8 cellular contexts compared by ENCODE assay signal in the genomic region with DNA sequence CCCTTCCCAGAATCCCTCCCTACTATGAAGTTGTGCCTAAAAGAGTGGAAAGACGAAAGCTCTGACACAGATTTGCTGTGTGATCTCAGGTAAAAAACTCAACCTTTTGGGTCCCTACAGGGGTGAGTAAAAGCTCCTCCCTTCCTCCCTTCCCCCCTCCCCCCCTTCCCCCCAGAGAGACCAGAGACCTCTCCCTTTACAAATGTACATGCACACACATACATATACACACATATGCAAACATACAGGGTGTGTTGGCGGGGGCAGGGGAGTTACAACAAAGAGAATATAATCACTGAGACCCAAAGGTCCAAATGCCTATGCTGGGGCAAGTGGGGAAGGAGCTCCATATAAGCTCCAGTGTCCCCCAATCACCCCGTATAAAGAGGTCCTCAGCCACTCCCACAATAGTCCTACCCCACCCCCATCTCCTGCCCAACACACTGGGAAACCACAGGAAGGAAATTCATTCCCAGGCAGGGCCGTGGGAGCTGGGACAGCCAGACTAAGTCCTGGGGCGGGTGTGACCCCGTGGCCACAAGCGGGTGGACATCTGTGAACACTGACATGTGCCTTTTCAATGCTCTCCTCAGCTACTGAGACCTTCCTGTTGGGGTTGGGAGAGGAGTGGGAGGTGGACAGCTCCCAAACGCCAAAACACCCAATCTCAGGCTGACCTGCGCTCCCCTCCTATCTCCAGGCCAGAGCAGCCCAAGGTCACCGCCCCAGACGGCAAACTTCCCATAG. TPM values are rescaled to one million over a fixed set of nuclear protein-coding genes. Genes with fewer than 3 reads are reported as not detected.
DNase-seq lines count a peak whose midpoint lies in the region; ATAC-seq, FAIRE-seq and TF ChIP-seq lines count a peak whose summit lies in the region.

No MANE protein-coding gene starts in this region.

- H2AFZ ChIP-seq in IMR-90 (replicated peaks; ENCODE audit: low read length, poor library complexity), result peak overlapping the region; percentile 13

- H2BK15ac ChIP-seq in IMR-90 (ENCODE audit: low read depth, low read length), result no peak overlapping the region; the same call in 2 of the 3 replicates

- dilution Hi-C loops in IMR-90 (cut with HindIII; ENCODE audit: low sequenced_read_pairs, unreplicated experiment), result no loop called here

- in situ Hi-C loops in IMR-90 (cut with MboI; ENCODE audit: low sequenced_read_pairs), result no loop called here
- in situ Hi-C loops in astrocyte of the spinal cord (cut with HindIII; ENCODE audit: low sequenced_read_pairs), result no loop called here

- peak; percentile 78 for TF ChIP-seq POLR2A in IMR-90 (IDR thresholded peaks at IDR 0.05; ENCODE audit: low read depth, low read length)
- TF ChIP-seq POLR2A in stomach (IDR thresholded peaks at IDR 0.05), result no peak

- peak overlapping the region; percentile 48; the same call in 1 of the 2 replicates for H2BK120ac ChIP-seq in IMR-90 (ENCODE audit: low read depth, low read length)

- TSS peak; percentile 19 for BruUV-seq in IMR-90 (replicated peaks; lab: Mats Ljungman, UMichigan)

- H3K36me3 ChIP-seq in IMR-90 (ENCODE audit: control insufficient read depth, insufficient read depth, low read length), result peaks cover 5% of the 10 kb centered on the region; the same call in 1 of the 2 replicates
- H3K36me3 ChIP-seq in kidney (ENCODE audit: control insufficient read depth in 1 of 2, insufficient read depth in 2 of 2, low read length in 2 of 2), result no peaks in the 10 kb centered on the region
- peaks cover 0 to 7% (median 0%) of the 10 kb centered on the region in 4 donors for H3K36me3 ChIP-seq in stomach

- peak overlapping the region; percentile 85 for H3K14ac ChIP-seq in IMR-90 (replicated peaks; ENCODE audit: low read depth, low read length)

- POLR2A ChIA-PET in AG04450 (lab: Yijun Ruan, JAX), result interaction anchor here (0.6 to 3.2 kb wide), 2 partner anchors 23 to 1362 kb away, joined by 6 to 33 read pairs; no protein-coding TSS in a partner anchor
- POLR2A ChIA-PET in IMR-90 (lab: Charles Lee; ENCODE audit: unreplicated experiment), result no interaction called here

- intact Hi-C loops in IMR-90 (cut with micrococcal nuclease) (loop anchor here (2.0 kb wide), 1 partner anchor 72 kb away; no protein-coding TSS in a partner anchor), kidney (cut with DNase I) (no loop called here), stomach (cut with DNase I; ENCODE audit: low total_unique reads) (no loop called here)

- H2AK9ac ChIP-seq in IMR-90 (replicated peaks; ENCODE audit: low read depth, low read length, poor library complexity), result peak overlapping the region; percentile 83

- H3K27ac ChIP-seq in AG04450 (ENCODE audit: low read depth, low read length) (no peak overlapping the region), IMR-90 (ENCODE audit: insufficient read depth, low read length) (peak overlapping the region; percentile 86), kidney (ENCODE audit: low read depth in 2 of 2, low read length in 2 of 2) (peak overlapping the region; percentile 94 to 97), stomach (peak overlapping the region; percentile 98 to 100 (median 100))

- H4K5ac ChIP-seq in IMR-90 (ENCODE audit: low read depth, low read length), result no peak overlapping the region

- H3K18ac ChIP-seq in IMR-90 (ENCODE audit: low read depth, low read length), result no peak overlapping the region

- peak overlapping the region; percentile 32 for H2BK5ac ChIP-seq in IMR-90 (ENCODE audit: low read depth, low read length, poor library complexity, severe bottlenecking)

- H3K4ac ChIP-seq in IMR-90 (ENCODE audit: low read depth, low read length), result peak overlapping the region; percentile 83

- H3K9me3 ChIP-seq in AG04450 (ENCODE audit: control insufficient read depth, insufficient read depth, low read length) (no peaks in the 10 kb centered on the region; the same call in 1 of the 2 replicates), IMR-90 (ENCODE audit: control insufficient read depth, insufficient read depth, low read length) (no peaks in the 10 kb centered on the region), kidney (ENCODE audit: control insufficient read depth in 1 of 2, low read length in 2 of 2) (no peaks in the 10 kb centered on the region), stomach (no peaks in the 10 kb centered on the region)

- H4K20me1 ChIP-seq in IMR-90 (ENCODE audit: insufficient read depth, low read length), result peaks cover 68% of the 10 kb centered on the region

- peaks cover 48% of the 10 kb centered on the region for H3K9me1 ChIP-seq in IMR-90 (ENCODE audit: insufficient read depth, low read length)

- peaks cover 44% of the 10 kb centered on the region for H3K4me1 ChIP-seq in IMR-90 (ENCODE audit: control insufficient read depth, insufficient read depth, low read length)
- H3K4me1 ChIP-seq in kidney (ENCODE audit: control insufficient read depth in 1 of 2, insufficient read depth in 1 of 2, low read depth in 1 of 2, low read length in 2 of 2), result peaks cover 43 to 56% of the 10 kb centered on the region in 2 donors
- H3K4me1 ChIP-seq in stomach, result peaks cover 72 to 83% (median 81%) of the 10 kb centered on the region in 4 donors

- peak overlapping the region; percentile 79 for H3K23ac ChIP-seq in IMR-90 (ENCODE audit: low read depth, low read length)

- H3K79me1 ChIP-seq in IMR-90 (ENCODE audit: low read depth in 1 of 2, low read length in 2 of 2), result peaks cover 7 to 69% of the 10 kb centered on the region in 2 experiments; a peak in 3 of 4 replicates

- no peak for TF ChIP-seq EP300 in stomach (IDR thresholded peaks at IDR 0.05)

- CTCF ChIA-PET in AG04450 (lab: Charles Lee) (interaction anchor here (2.7 kb wide), 1 partner anchor 18 kb away, joined by 18 read pairs; no protein-coding TSS in a partner anchor), IMR-90 (lab: Yijun Ruan, JAX) (interaction anchor here (1.8 kb wide), 1 partner anchor 18 kb away, joined by 6 read pairs; no protein-coding TSS in a partner anchor)

- ATAC-seq in IMR-90 (ENCODE audit: low read depth), result no peak
- ATAC-seq in GM21367 (IDR thresholded peaks at IDR 0.05; ENCODE audit: unreplicated experiment), result no peak

- H2AK5ac ChIP-seq in IMR-90 (ENCODE audit: low read depth, low read length), result peak overlapping the region; percentile 95

- no CpG with 5 or more reads among the region's 11 CpGs for WGBS in IMR-90 (ENCODE audit: extremely low coverage in 2 of 2, insufficient read length in 1 of 2), 2 experiments
- 6 to 14% (median 8%) methylated on average over 10 to 11 of the region's 11 CpGs for WGBS in stomach, 5 donors

- peak overlapping the region; percentile 75 for H3K9ac ChIP-seq in IMR-90 (ENCODE audit: low read depth, low read length)
- H3K9ac ChIP-seq in kidney (ENCODE audit: low read length in 2 of 2), result peak overlapping the region; percentile 61 to 90

- peak overlapping the region; percentile 89 for H3K4me2 ChIP-seq in IMR-90 (ENCODE audit: low read depth, low read length)

- TF ChIP-seq RAD21 in IMR-90 (IDR thresholded peaks at IDR 0.05; ENCODE audit: low read length), result no peak

- TF ChIP-seq CTCF in AG04450 (IDR thresholded peaks at IDR 0.05; ENCODE audit: low read depth, low read length) (no peak), IMR-90 (conservative IDR thresholded peaks at IDR 0.05; ENCODE audit: low read depth, low read length) (no peak), astrocyte of the spinal cord (IDR thresholded peaks at IDR 0.05; ENCODE audit: low read depth, low read length) (no peak), kidney (IDR thresholded peaks at IDR 0.05; ENCODE audit: borderline replicate concordance, extremely low read depth, insufficient read depth) (no peak), stomach (IDR thresholded peaks at IDR 0.05) (no peak)

- H4K8ac ChIP-seq in IMR-90 (ENCODE audit: low read depth in 2 of 2, low read length in 2 of 2), result peak overlapping the region in 1 of 2 experiments; percentile 64; a peak in 1 of 4 replicates

- H2BK20ac ChIP-seq in IMR-90 (ENCODE audit: low read depth, low read length), result no peak overlapping the region

- peak overlapping the region; percentile 5; the same call in 1 of the 2 replicates for H3K56ac ChIP-seq in IMR-90 (ENCODE audit: extremely low read depth, insufficient read depth, low read length)

- 0 out of 2 replicates have a peak overlapping the region, but pooled peaks have one; percentile 8 for H4K91ac ChIP-seq in IMR-90 (ENCODE audit: insufficient read depth, low read depth, low read length)

- H3K27me3 ChIP-seq in AG04450 (ENCODE audit: control insufficient read depth, insufficient read depth, low read length) (no peaks in the 10 kb centered on the region), IMR-90 (ENCODE audit: control insufficient read depth, insufficient read depth, low read length) (no peaks in the 10 kb centered on the region), stomach (no peaks in the 10 kb centered on the region)

- FAIRE-seq in kidney (lab: Jason Lieb, UNC), result no peak

- H3K4me3 ChIP-seq in AG04450 (ENCODE audit: low read depth, low read length) (peak overlapping the region; percentile 94), IMR-90 (ENCODE audit: insufficient read depth, low read depth, low read length) (peak overlapping the region; percentile 92), astrocyte of the spinal cord (ENCODE audit: low read depth, low read length) (peak overlapping the region; percentile 100), kidney (ENCODE audit: low read length in 2 of 2) (peak overlapping the region; percentile 75 to 82), stomach (peak overlapping the region; percentile 80 to 95 (median 88))

- no peak for DNase-seq in AG04450 (ENCODE audit: low read depth, low spot score)
- peak; percentile 72 for DNase-seq in IMR-90
- DNase-seq in astrocyte of the spinal cord (ENCODE audit: low read depth, low spot score), result peak; percentile 61
- peak; percentile 91 for DNase-seq in kidney
- DNase-seq in stomach, result peak; percentile 54
- no peak for DNase-seq in NCI-H1694 (lab: John Stamatoyannopoulos, UW)
- DNase-seq in NK-92 treated with Interleukin-12 subunit alpha and Interleukin-12 subunit beta, amount 100 ng/mL, for 24 hours (lab: John Stamatoyannopoulos, UW), result no peak

TF ChIP-seq in IMR-90, 13 proteins besides CTCF, POLR2A, EP300 and RAD21 (continues in another document):
- TF ChIP-seq BHLHE40 (IDR thresholded peaks at IDR 0.05; ENCODE audit: low read depth, low read length), result no peak
- TF ChIP-seq RFX5 (IDR thresholded peaks at IDR 0.05; ENCODE audit: low read depth, low read length), result no peak
- no peak for TF ChIP-seq RCOR1 (IDR thresholded peaks at IDR 0.05; ENCODE audit: insufficient replicate concordance, low read length)
- peak; percentile 50; the same call in 1 of the 2 replicates for TF ChIP-seq MXI1 (IDR thresholded peaks at IDR 0.05; ENCODE audit: borderline replicate concordance, low read depth, low read length)
- TF ChIP-seq SMC3 (IDR thresholded peaks at IDR 0.05; ENCODE audit: low read depth, low read length), result no peak

RNA-seq across cellular contexts. Expression of a gene that starts 2.0 kb away (rescaled TPM):
- polyA plus RNA-seq in AG04450 (2011; rRNA removed) (9.9 and 14.5 TPM in 2 replicates), IMR-90 (2012; rRNA removed) (20.0 and 25.0 TPM in 2 replicates), kidney (ENCODE audit: insufficient read depth, low read depth, low replicate concordance) (13.7 TPM), stomach (10 to 100 TPM in 2 of 3 donors, 1 to 10 TPM in 1; 7.7 to 15.6 (median 14.5) TPM)
- polyA minus RNA-seq in AG04450 (2011; rRNA and poly(A)+ RNA removed), result 13.3 and 18.7 TPM in 2 replicates
- total RNA-seq in IMR-90 (2012; rRNA removed) (2.9 and 3.6 TPM in 2 replicates), kidney (49.3 TPM), stomach (100 to 1,000 TPM in 1 of 5 donors, 10 to 100 TPM in 4; 14.3 to 136 (median 62.5) TPM)
- polyA plus RNA-seq in IMR-90 (2012; cell fraction: cytosol; rRNA removed), result 10.9 and 27.6 TPM in 2 replicates
- 80.1 and 88.5 TPM in 2 replicates for polyA plus RNA-seq in IMR-90 (2012; cell fraction: nucleus; rRNA removed; ENCODE audit: low replicate concordance)

Comparison
In these comparisons a context has a peak if more than half of its experiments do, and no peak if none do; other contexts are left out.
1. DNase-seq: peak in IMR-90 (single experiment), astrocyte of the spinal cord (single experiment), kidney (single experiment) and stomach (single experiment); none in AG04450 (single experiment), NCI-H1694 (single experiment) and NK-92 treated with Interleukin-12 subunit alpha and Interleukin-12 subunit beta, amount 100 ng/mL, for 24 hours (single experiment).
2. Peak in every context shown above with its lines, with median percentiles within 50 percentile points of each other: H3K4me3 ChIP-seq.